ENCODE assay signal across 8 cellular contexts in genomic region chr11:47847892-47848635, GRCh38. TPM values are rescaled to one million over a fixed set of nuclear protein-coding genes. Genes with fewer than 3 reads are reported as not detected.
A peak's percentile ranks its signal among the peaks of the same experiment; 100 is the strongest.
DNase-seq lines count a peak whose midpoint lies in the region; ATAC-seq, FAIRE-seq and TF ChIP-seq lines count a peak whose summit lies in the region.

NUP160 (minus strand) TSS chr11:47848350; CDS start chr11:47848318, 32 bp downstream.

- peaks cover 43% of the 10 kb centered on the region for H3K4me1 Mint-ChIP-seq in T-helper 17 cell

- WGBS in upper lobe of left lung, 2 donors: 0 to 1% methylated on average over 14 to 51 of the region's 58 CpGs

- peak; percentile 99 for FAIRE-seq in GM12892 (lab: Jason Lieb, UNC)

- peaks cover 4% of the 10 kb centered on the region for H3K36me3 Mint-ChIP-seq in T-helper 17 cell (ENCODE audit: low read depth)

- H3K4me3 ChIP-seq in left ventricle myocardium inferior (peak within 1 kb of the TSS; percentile 89), upper lobe of left lung (peak within 1 kb of the TSS; percentile 68 to 86 (median 74))

- H3K27me3 Mint-ChIP-seq in T-helper 17 cell: no peaks in the 10 kb centered on the region

- peak in 1 of 4 donors; percentile 22 for TF ChIP-seq EP300 in upper lobe of left lung (IDR thresholded peaks at IDR 0.05)

- H3K27me3 ChIP-seq in left ventricle myocardium inferior (ENCODE audit: low read depth) (no peaks in the 10 kb centered on the region), upper lobe of left lung (no peaks in the 10 kb centered on the region)

- DNase-seq in GM12892 (ENCODE audit: insufficient read length) (peak; percentile 87), NCI-H1092 treated with DMSO at 0.1 percent for 48 hours (lab: John Stamatoyannopoulos, UW) (peak; percentile 79), T-helper 17 cell (peak; percentile 77 to 81 (median 81)), amniotic epithelial cell (ENCODE audit: low read depth) (peak; percentile 33), left ventricle myocardium inferior (peak; percentile 89), posterior vena cava (ENCODE audit: low spot score) (peak; percentile 95), upper lobe of left lung (peak; percentile 89 to 99)

- peak; percentile 24 for TF ChIP-seq CTCF in left ventricle myocardium inferior (IDR thresholded peaks at IDR 0.05; ENCODE audit: borderline replicate concordance)
- peak in 2 of 6 experiments; percentile 9 to 25 for TF ChIP-seq CTCF in upper lobe of left lung (IDR thresholded peaks at IDR 0.05)

- ATAC-seq in HG02610 (IDR thresholded peaks at IDR 0.05; ENCODE audit: unreplicated experiment) (peak; percentile 74), T-helper 17 cell (peak; percentile 90), upper lobe of left lung (ENCODE audit: low FRiP score in 2 of 2) (peak; percentile 93 to 97)

- peak within 1 kb of the TSS; percentile 98 for H3K4me3 Mint-ChIP-seq in T-helper 17 cell

- H3K4me1 ChIP-seq in left ventricle myocardium inferior: peaks cover 52% of the 10 kb centered on the region
- peaks cover 37 to 54% (median 41%) of the 10 kb centered on the region in 4 donors for H3K4me1 ChIP-seq in upper lobe of left lung

- H3K36me3 ChIP-seq in left ventricle myocardium inferior: peaks cover 30% of the 10 kb centered on the region
- peaks cover 0 to 27% (median 4%) of the 10 kb centered on the region in 4 donors for H3K36me3 ChIP-seq in upper lobe of left lung

- H3K27ac Mint-ChIP-seq in T-helper 17 cell: no peak within 1 kb of the TSS

- H3K9me3 ChIP-seq in T-helper 17 cell (ENCODE audit: control insufficient read depth, low read length, poor library complexity, severe bottlenecking) (no peaks in the 10 kb centered on the region), left ventricle myocardium inferior (replicated peaks) (no peaks in the 10 kb centered on the region), upper lobe of left lung (no peaks in the 10 kb centered on the region)

- H3K27ac ChIP-seq in left ventricle myocardium inferior (replicated peaks) (peak within 1 kb of the TSS; percentile 90), upper lobe of left lung (peak within 1 kb of the TSS; percentile 93 to 98 (median 96))

- TF ChIP-seq POLR2A in GM12892 (IDR thresholded peaks at IDR 0.05; ENCODE audit: low read depth, low read length) (peak; percentile 96; the same call in 1 of the 2 replicates), upper lobe of left lung (IDR thresholded peaks at IDR 0.05) (peak in 3 of 4 donors; percentile 66 to 91 (median 72))

- intact Hi-C loops in left ventricle myocardium inferior (cut with micrococcal nuclease): no loop called here
- intact Hi-C loops in posterior vena cava (cut with DNase I): no loop called here

RNA-seq across cellular contexts. Expression of gene NUP160, which starts in this region (rescaled TPM):
- 37.2 TPM for polyA plus RNA-seq in GM12892 (2012; ENCODE audit: missing spikeins)
- total RNA-seq in T-helper 17 cell (10 to 100 TPM; 50.0 to 54.6 TPM), left ventricle myocardium inferior (12.8 TPM), posterior vena cava (10 to 100 TPM; 24.6 to 28.2 TPM), upper lobe of left lung (10 to 100 TPM; 21.5 to 46.3 (median 37.8) TPM)

Comparison
In these comparisons a context has a peak if more than half of its experiments do, and no peak if none do; other contexts are left out.
1. Peak in every context shown above with its lines: DNase-seq, ATAC-seq, H3K4me3 ChIP-seq and H3K27ac ChIP-seq.
2. DNase-seq: peak in every context shown above with its lines; median percentile 95 in posterior vena cava; 94 in upper lobe of left lung; 89 in left ventricle myocardium inferior; 87 in GM12892; 81 in T-helper 17 cell; 79 in NCI-H1092 treated with DMSO at 0.1 percent for 48 hours; 33 in amniotic epithelial cell.